In the genomic region with DNA sequence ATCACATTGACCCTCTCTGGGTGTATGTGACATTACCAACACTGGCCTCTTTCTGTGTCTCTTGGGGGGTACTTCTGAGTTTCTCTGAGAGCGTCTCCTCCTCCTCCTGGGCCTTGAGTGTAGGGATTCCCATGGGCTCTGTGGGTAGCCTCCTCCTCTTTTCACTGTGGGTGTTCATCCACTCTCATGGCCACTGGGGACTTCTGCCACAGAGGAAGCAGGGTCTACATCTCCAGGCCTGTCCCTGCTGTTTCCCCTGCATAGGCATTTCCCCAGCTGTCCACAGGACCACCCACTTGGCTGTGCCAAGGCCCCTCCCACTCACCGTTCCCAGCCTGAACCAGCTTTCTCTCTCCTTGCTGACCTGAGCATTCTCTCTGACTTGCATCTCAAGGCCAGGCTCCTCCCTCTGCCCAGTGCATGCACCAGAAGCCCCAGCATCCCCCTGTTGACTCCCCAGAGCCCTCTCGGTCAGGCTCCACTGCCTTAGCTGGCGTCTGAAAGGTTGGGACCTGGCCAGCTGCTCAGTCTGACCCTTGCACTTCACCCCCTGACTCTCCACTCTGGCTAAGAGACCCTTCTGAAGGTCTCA, we compare ENCODE assay signal across 15 cellular contexts.
"Had no signal": no experiment of that assay in that cellular context is flagged by ENCODE, and none has a peak within 500 bp of the region (broad histone marks: within the 10 kb centered on the region; RNA-seq: fewer than 3 reads in every experiment).

No MANE protein-coding gene starts in this region.

- H3K27ac Mint-ChIP-seq: type B pancreatic cell had no signal

- H3K27me3 ChIP-seq: neutrophil had no signal

- DNase-seq: cortex of kidney; dorsolateral prefrontal cortex; effector CD8-positive, alpha-beta T cell; left colon; mesendoderm; naive B cell; psoas muscle; retina; small intestine; stimulated activated CD4-positive, alpha-beta T cell treated with anti-CD3 and anti-CD28 coated beads, Interleukin-12 subunit alpha, Interleukin-12 subunit beta, amount 100 ng/mL, for 4 hours; stimulated activated naive CD4-positive, alpha-beta T cell treated with Interleukin-2 at 50 U/mL for 16 hours had no signal

- H3K9me3 ChIP-seq: neutrophil, psoas muscle had no signal

- H3K4me3 ChIP-seq: dorsolateral prefrontal cortex, gastroesophageal sphincter, psoas muscle had no signal

- H3K4me1 Mint-ChIP-seq: nephron had no signal

- H3K9me3 Mint-ChIP-seq: type B pancreatic cell had no signal

- ATAC-seq: gastroesophageal sphincter, left colon, psoas muscle had no signal

- H3K4me3 Mint-ChIP-seq: naive B cell, nephron, type B pancreatic cell had no signal

- H3K36me3 ChIP-seq: gastroesophageal sphincter, neutrophil had no signal

- H3K36me3 Mint-ChIP-seq: naive B cell, type B pancreatic cell had no signal

- H3K4me1 ChIP-seq: gastroesophageal sphincter, psoas muscle had no signal

- H3K27ac ChIP-seq: dorsolateral prefrontal cortex, gastroesophageal sphincter, neutrophil, psoas muscle had no signal
